In genomic region chrX:130984782-130985181, GRCh38 we compare ENCODE assay signal across 1 cellular context.
TF ChIP-seq lines count a peak whose summit lies in the region.

No MANE protein-coding gene starts in this region.

TF ChIP-seq in GM23338, 12 proteins besides CTCF, POLR2A, EP300 and RAD21 (continued from another document):
- TF ChIP-seq, protein P1, sequence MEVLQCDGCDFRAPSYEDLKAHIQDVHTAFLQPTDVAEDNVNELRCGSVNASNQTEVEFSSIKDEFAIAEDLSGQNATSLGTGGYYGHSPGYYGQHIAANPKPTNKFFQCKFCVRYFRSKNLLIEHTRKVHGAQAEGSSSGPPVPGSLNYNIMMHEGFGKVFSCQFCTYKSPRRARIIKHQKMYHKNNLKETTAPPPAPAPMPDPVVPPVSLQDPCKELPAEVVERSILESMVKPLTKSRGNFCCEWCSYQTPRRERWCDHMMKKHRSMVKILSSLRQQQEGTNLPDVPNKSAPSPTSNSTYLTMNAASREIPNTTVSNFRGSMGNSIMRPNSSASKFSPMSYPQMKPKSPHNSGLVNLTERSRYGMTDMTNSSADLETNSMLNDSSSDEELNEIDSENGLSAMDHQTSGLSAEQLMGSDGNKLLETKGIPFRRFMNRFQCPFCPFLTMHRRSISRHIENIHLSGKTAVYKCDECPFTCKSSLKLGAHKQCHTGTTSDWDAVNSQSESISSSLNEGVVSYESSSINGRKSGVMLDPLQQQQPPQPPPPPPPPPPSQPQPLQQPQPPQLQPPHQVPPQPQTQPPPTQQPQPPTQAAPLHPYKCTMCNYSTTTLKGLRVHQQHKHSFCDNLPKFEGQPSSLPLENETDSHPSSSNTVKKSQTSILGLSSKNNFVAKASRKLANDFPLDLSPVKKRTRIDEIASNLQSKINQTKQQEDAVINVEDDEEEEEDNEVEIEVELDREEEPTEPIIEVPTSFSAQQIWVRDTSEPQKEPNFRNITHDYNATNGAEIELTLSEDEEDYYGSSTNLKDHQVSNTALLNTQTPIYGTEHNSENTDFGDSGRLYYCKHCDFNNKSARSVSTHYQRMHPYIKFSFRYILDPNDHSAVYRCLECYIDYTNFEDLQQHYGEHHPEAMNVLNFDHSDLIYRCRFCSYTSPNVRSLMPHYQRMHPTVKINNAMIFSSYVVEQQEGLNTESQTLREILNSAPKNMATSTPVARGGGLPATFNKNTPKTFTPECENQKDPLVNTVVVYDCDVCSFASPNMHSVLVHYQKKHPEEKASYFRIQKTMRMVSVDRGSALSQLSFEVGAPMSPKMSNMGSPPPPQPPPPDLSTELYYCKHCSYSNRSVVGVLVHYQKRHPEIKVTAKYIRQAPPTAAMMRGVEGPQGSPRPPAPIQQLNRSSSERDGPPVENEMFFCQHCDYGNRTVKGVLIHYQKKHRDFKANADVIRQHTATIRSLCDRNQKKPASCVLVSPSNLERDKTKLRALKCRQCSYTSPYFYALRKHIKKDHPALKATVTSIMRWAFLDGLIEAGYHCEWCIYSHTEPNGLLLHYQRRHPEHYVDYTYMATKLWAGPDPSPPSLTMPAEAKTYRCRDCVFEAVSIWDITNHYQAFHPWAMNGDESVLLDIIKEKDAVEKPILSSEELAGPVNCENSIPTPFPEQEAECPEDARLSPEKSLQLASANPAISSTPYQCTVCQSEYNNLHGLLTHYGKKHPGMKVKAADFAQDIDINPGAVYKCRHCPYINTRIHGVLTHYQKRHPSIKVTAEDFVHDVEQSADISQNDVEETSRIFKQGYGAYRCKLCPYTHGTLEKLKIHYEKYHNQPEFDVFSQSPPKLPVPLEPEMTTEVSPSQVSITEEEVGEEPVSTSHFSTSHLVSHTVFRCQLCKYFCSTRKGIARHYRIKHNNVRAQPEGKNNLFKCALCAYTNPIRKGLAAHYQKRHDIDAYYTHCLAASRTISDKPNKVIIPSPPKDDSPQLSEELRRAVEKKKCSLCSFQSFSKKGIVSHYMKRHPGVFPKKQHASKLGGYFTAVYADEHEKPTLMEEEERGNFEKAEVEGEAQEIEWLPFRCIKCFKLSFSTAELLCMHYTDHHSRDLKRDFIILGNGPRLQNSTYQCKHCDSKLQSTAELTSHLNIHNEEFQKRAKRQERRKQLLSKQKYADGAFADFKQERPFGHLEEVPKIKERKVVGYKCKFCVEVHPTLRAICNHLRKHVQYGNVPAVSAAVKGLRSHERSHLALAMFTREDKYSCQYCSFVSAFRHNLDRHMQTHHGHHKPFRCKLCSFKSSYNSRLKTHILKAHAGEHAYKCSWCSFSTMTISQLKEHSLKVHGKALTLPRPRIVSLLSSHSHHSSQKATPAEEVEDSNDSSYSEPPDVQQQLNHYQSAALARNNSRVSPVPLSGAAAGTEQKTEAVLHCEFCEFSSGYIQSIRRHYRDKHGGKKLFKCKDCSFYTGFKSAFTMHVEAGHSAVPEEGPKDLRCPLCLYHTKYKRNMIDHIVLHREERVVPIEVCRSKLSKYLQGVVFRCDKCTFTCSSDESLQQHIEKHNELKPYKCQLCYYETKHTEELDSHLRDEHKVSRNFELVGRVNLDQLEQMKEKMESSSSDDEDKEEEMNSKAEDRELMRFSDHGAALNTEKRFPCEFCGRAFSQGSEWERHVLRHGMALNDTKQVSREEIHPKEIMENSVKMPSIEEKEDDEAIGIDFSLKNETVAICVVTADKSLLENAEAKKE (CRISPR knock-in tag; IDR thresholded peaks at IDR 0.05): no peak
- TF ChIP-seq JUNB (IDR thresholded peaks at IDR 0.05; ENCODE audit: unreplicated experiment) (no peak), STAT1 (IDR thresholded peaks at IDR 0.05; ENCODE audit: unreplicated experiment) (no peak)
